Comparison of ENCODE assay signal across 8 cellular contexts in genomic region chr11:119030329-119031047, GRCh38. TPM values are rescaled to one million over a fixed set of nuclear protein-coding genes. Genes with fewer than 3 reads are reported as not detected.
DNase-seq lines count a peak whose midpoint lies in the region; ATAC-seq, FAIRE-seq and TF ChIP-seq lines count a peak whose summit lies in the region.

Gene SLC37A4, minus strand, starts transcription at chr11:119030877.

- H3K4me1 Mint-ChIP-seq in chondrocyte (ENCODE audit: low read depth) = peaks cover 14% of the 10 kb centered on the region

- no peaks in the 10 kb centered on the region for H3K9me3 Mint-ChIP-seq in chondrocyte (ENCODE audit: low read depth)

- peak within 1 kb of the TSS; percentile 77 to 91 for H3K4me3 ChIP-seq in kidney (ENCODE audit: low read length in 2 of 2)

- peaks cover 12 to 17% of the 10 kb centered on the region in 2 donors for H3K36me3 ChIP-seq in kidney (ENCODE audit: control insufficient read depth in 1 of 2, insufficient read depth in 2 of 2, low read length in 2 of 2)

- TF ChIP-seq CTCF in chondrocyte (IDR thresholded peaks at IDR 0.05) (peak; percentile 89), kidney (IDR thresholded peaks at IDR 0.05; ENCODE audit: borderline replicate concordance, extremely low read depth, insufficient read depth) (peak; percentile 91)

- H3K4me1 ChIP-seq in kidney (ENCODE audit: control insufficient read depth in 1 of 2, insufficient read depth in 1 of 2, low read depth in 1 of 2, low read length in 2 of 2) = peaks cover 20 to 26% of the 10 kb centered on the region in 2 donors

- DNase-seq in AML-193 (lab: John Stamatoyannopoulos, UW) = peak; percentile 97
- peak; percentile 96 for DNase-seq in NCI-H510A treated with DMSO at 0.1 percent for 48 hours (lab: John Stamatoyannopoulos, UW)
- DNase-seq in activated CD4-positive, alpha-beta T cell treated with anti-CD3 and anti-CD28 coated beads for 24 hours (ENCODE audit: low read depth in 2 of 2) = peak; percentile 98 to 100
- peak; percentile 99 for DNase-seq in chondrocyte (ENCODE audit: low spot score)
- peak; percentile 99 for DNase-seq in kidney
- DNase-seq in stimulated activated CD4-positive, alpha-beta T cell treated with anti-CD3 and anti-CD28 coated beads, Interleukin-15, amount 100 ng/mL, for 24 hours = peak; percentile 99

- intact Hi-C loops in kidney (cut with DNase I) = no loop called here

- H3K36me3 Mint-ChIP-seq in chondrocyte (ENCODE audit: low read depth) = peaks cover 3% of the 10 kb centered on the region

- peak; percentile 47 for FAIRE-seq in kidney (lab: Jason Lieb, UNC)

- H3K9ac ChIP-seq in kidney (ENCODE audit: low read length in 2 of 2) = peak within 1 kb of the TSS; percentile 61 to 89

- peak; percentile 92 for ATAC-seq in HG03439 (IDR thresholded peaks at IDR 0.05; ENCODE audit: unreplicated experiment)

- no peaks in the 10 kb centered on the region for H3K27me3 Mint-ChIP-seq in chondrocyte (ENCODE audit: low read depth)

- peak within 1 kb of the TSS; percentile 10 for H3K27ac Mint-ChIP-seq in chondrocyte (ENCODE audit: unreplicated experiment)

- H3K9me3 ChIP-seq in kidney (ENCODE audit: control insufficient read depth in 1 of 2, low read length in 2 of 2) = no peaks in the 10 kb centered on the region

- H3K27ac ChIP-seq in kidney (ENCODE audit: low read depth in 2 of 2, low read length in 2 of 2) = peak within 1 kb of the TSS; percentile 94 to 95

- peak within 1 kb of the TSS; percentile 76 for H3K4me3 Mint-ChIP-seq in chondrocyte (ENCODE audit: unreplicated experiment)

- TF ChIP-seq POLR2A in GM19193 (IDR thresholded peaks at IDR 0.05; ENCODE audit: extremely low read depth, insufficient read depth, insufficient read length) = peak; percentile 58

RNA-seq across cellular contexts. Expression of gene SLC37A4, which starts in this region (rescaled TPM):
- 13.6 to 15.6 TPM (median 13.9 TPM) in 3 replicates for total RNA-seq in chondrocyte
- total RNA-seq in kidney = 49.5 TPM
- polyA plus RNA-seq in kidney (ENCODE audit: insufficient read depth, low read depth, low replicate concordance) = 115 TPM

Comparison
In these comparisons a context has a peak if more than half of its experiments do, and no peak if none do; other contexts are left out.
1. Peak in every context shown above with its lines: DNase-seq, ATAC-seq, H3K4me3 ChIP-seq and H3K27ac ChIP-seq.